In genomic region chr19:49925486-49925885, GRCh38 we compare ENCODE assay signal across 26 cellular contexts. TPM values are rescaled to one million over a fixed set of nuclear protein-coding genes. Genes with fewer than 3 reads are reported as not detected.
DNase-seq lines count a peak whose midpoint lies in the region; ATAC-seq and TF ChIP-seq lines count a peak whose summit lies in the region.
"Had no signal": no experiment of that assay in that cellular context is flagged by ENCODE, and none has a peak within 500 bp of the region (broad histone marks: within the 10 kb centered on the region; RNA-seq: fewer than 3 reads in every experiment).

No MANE protein-coding gene starts in this region.

- H3F3A ChIP-seq in DOHH2 (ENCODE audit: control insufficient read depth, insufficient read depth) = no peaks in the 10 kb centered on the region

- H3K79me2 ChIP-seq in DOHH2 (ENCODE audit: control insufficient read depth, low read length) = peaks cover 96% of the 10 kb centered on the region

- H3K4me1 ChIP-seq in BLaER1 = peaks cover 80% of the 10 kb centered on the region
- H3K4me1 ChIP-seq in DOHH2 (ENCODE audit: control insufficient read depth, low read length) = peaks cover 52% of the 10 kb centered on the region
- H3K4me1 ChIP-seq: uterus had no signal

- H3K27me3 Mint-ChIP-seq in T-helper 17 cell = no peaks in the 10 kb centered on the region

- H3K4me2 ChIP-seq in BLaER1 = peak overlapping the region; percentile 98
- H3K4me2 ChIP-seq in DOHH2 (ENCODE audit: low read length) = peak overlapping the region; percentile 65

- no peak for ATAC-seq in T-helper 17 cell
- no peak for ATAC-seq in HG03139 (IDR thresholded peaks at IDR 0.05; ENCODE audit: unreplicated experiment)
- no peak for ATAC-seq in HG02970 (IDR thresholded peaks at IDR 0.05; ENCODE audit: low FRiP score, unreplicated experiment)
- ATAC-seq: activated CD4-positive, CD25-positive, alpha-beta regulatory T cell treated with anti-CD3 and anti-CD28 coated beads, Interleukin-2, amount 50 U/mL, for 24 hours; lower lobe of right lung; sciatic nerve had no signal

- H3K9me2 ChIP-seq in DOHH2 (replicated peaks; ENCODE audit: control insufficient read depth, low read length) = no peaks in the 10 kb centered on the region

- H4K20me1 ChIP-seq in BLaER1 (peaks cover 80% of the 10 kb centered on the region), DOHH2 (ENCODE audit: control insufficient read depth, insufficient read depth, low read depth, low read length) (peaks cover 25% of the 10 kb centered on the region)

- H3K27me3 ChIP-seq in BLaER1 (no peaks in the 10 kb centered on the region), DOHH2 (ENCODE audit: control insufficient read depth, low read length) (no peaks in the 10 kb centered on the region)
- H3K27me3 ChIP-seq: uterus had no signal

- peaks cover 75% of the 10 kb centered on the region for H3K36me3 ChIP-seq in BLaER1
- H3K36me3 ChIP-seq in DOHH2 (ENCODE audit: control insufficient read depth, low read length) = peaks cover 89% of the 10 kb centered on the region
- H3K36me3 ChIP-seq: uterus had no signal

- peak overlapping the region; percentile 28 for H3K4me3 Mint-ChIP-seq in T-helper 17 cell
- H3K4me3 Mint-ChIP-seq: immature natural killer cell had no signal

- H3K4me3 ChIP-seq in BLaER1 = 0 out of 2 replicates have a peak overlapping the region, but pooled peaks have one; percentile 41
- H3K4me3 ChIP-seq in DOHH2 (ENCODE audit: low read length) = peak overlapping the region; percentile 50
- H3K4me3 ChIP-seq: lower lobe of right lung, uterus had no signal

- no peak for DNase-seq in T-helper 17 cell
- DNase-seq in myocyte (ENCODE audit: low read depth) = peak; percentile 32
- no peak for DNase-seq in HUDEP-2 (lab: John Stamatoyannopoulos, UW; ENCODE audit: unreplicated experiment in 76 of 76)
- DNase-seq: AML-193; Calu3; effector memory CD4-positive, alpha-beta T cell; HCEC 1CT; head of caudate nucleus; immature natural killer cell; KBM-7; lower lobe of right lung; NCI-H1092; NCI-H2081 treated with DMSO at 0.1 percent for 48 hours; NCI-H524; OCI-M1; SIG-M5; uterus had no signal

- peaks cover 7% of the 10 kb centered on the region for H3K36me3 Mint-ChIP-seq in T-helper 17 cell (ENCODE audit: low read depth)

- H3K27ac Mint-ChIP-seq in T-helper 17 cell = peak overlapping the region; percentile 54

- peak overlapping the region; percentile 70; the same call in 1 of the 2 replicates for H3K9ac ChIP-seq in BLaER1

- H3K27ac ChIP-seq in BLaER1 (peak overlapping the region; percentile 87; the same call in 1 of the 2 replicates), DOHH2 (ENCODE audit: low read depth, low read length) (no peak overlapping the region)
- H3K27ac ChIP-seq: lower lobe of right lung, uterus had no signal

- H3K9me3 ChIP-seq in BLaER1 (no peaks in the 10 kb centered on the region), DOHH2 (ENCODE audit: control insufficient read depth, insufficient read depth, low read length) (no peaks in the 10 kb centered on the region), T-helper 17 cell (ENCODE audit: control insufficient read depth, low read length, poor library complexity, severe bottlenecking) (no peaks in the 10 kb centered on the region)
- H3K9me3 ChIP-seq: lower lobe of right lung, uterus had no signal

- H3K4me1 Mint-ChIP-seq in T-helper 17 cell = peaks cover 58% of the 10 kb centered on the region

- no peak for TF ChIP-seq CTCF in DOHH2 (IDR thresholded peaks at IDR 0.05; ENCODE audit: low read depth, low read length, poor library complexity, severe bottlenecking)

RNA-seq across cellular contexts. Expression of gene ATF5, which starts 3.5 kb away (rescaled TPM):
- total RNA-seq in T-helper 17 cell (10 to 100 TPM; 31.8 to 36.0 TPM), myocyte (31.9 and 32.8 TPM in 2 replicates)
- 66.8 TPM for polyA plus RNA-seq in myocyte (2012)

RNA-seq across cellular contexts. Expression of gene NUP62, which starts 3.8 kb away (rescaled TPM):
- total RNA-seq in T-helper 17 cell (10 to 100 TPM; 46.8 to 62.4 TPM), myocyte (52.2 and 54.1 TPM in 2 replicates)
- 40.0 TPM for polyA plus RNA-seq in myocyte (2012)

RNA-seq across cellular contexts. Expression of gene IL4I1, which starts 28.8 kb away (rescaled TPM):
- total RNA-seq in T-helper 17 cell = 100 to 1,000 TPM in 1 of 2 donors, 10 to 100 TPM in 1; 47.8 to 107 TPM
- 0.35 and 0.83 TPM in 2 replicates for total RNA-seq in myocyte
- 0.32 TPM for polyA plus RNA-seq in myocyte (2012)
- total RNA-seq: osteocyte had no signal

RNA-seq across cellular contexts. Expression of gene SIGLEC11, which starts 35.5 kb away (rescaled TPM):
- not detected for total RNA-seq in T-helper 17 cell
- total RNA-seq in myocyte = not detected in 2 replicates
- not detected for polyA plus RNA-seq in myocyte (2012)
- total RNA-seq: Calu3; fibroblast of lung; osteocyte; T-helper 2 cell treated with Interferon-gamma antibody and Interleukin-4, amounts not matched to agents 100 ng/mL and 5 ng/mL, for 36 hours had no signal
- polyA plus RNA-seq: fibroblast of lung, immature natural killer cell had no signal

RNA-seq across cellular contexts. Expression of gene TBC1D17, which starts 48.0 kb away (rescaled TPM):
- total RNA-seq in T-helper 17 cell (10 to 100 TPM; 44.1 to 57.3 TPM), myocyte (17.7 and 19.9 TPM in 2 replicates)
- polyA plus RNA-seq in myocyte (2012) = 57.0 TPM

Comparison
In these comparisons a context has a peak if more than half of its experiments do, and no peak if none do; other contexts are left out.
1. RNA of gene IL4I1, which starts 28.8 kb away (total RNA-seq): 47.8 to 107 TPM in T-helper 17 cell; 0.35 to 0.83 TPM in myocyte; every median in the first group is over 10 times any median in the second.